In the genomic region with DNA sequence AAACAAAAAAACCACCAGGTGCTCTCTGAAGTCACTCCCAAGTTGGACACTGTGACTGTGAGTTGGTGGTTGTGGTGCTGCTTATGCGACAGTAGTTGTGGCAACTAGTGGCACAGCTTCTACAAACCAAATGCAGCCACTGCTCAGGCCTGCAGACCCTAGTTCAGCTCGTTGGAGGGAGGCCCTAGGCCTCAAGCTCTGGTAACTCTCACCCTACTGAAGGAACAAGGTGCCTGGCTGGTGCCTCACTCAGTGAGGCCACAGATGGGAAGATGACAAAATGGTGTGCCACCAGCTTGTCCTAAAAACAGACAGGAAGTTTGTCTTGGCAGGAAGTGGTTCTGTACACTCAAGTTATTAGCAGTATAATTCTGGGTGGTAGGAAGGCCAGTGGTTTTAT, we compare ENCODE assay signal across 9 cellular contexts. TPM values are rescaled to one million over a fixed set of nuclear protein-coding genes. Genes with fewer than 3 reads are reported as not detected.
A peak's percentile ranks its signal among the peaks of the same experiment; 100 is the strongest.
DNase-seq lines count a peak whose midpoint lies in the region; ATAC-seq, FAIRE-seq and TF ChIP-seq lines count a peak whose summit lies in the region.
"Had no signal": no experiment of that assay in that cellular context is flagged by ENCODE, and none has a peak within 500 bp of the region (broad histone marks: within the 10 kb centered on the region; RNA-seq: fewer than 3 reads in every experiment).

No MANE protein-coding gene starts in this region.

- no peak overlapping the region for H2BK5ac ChIP-seq in trophoblast cell (ENCODE audit: low read depth, low read length, poor library complexity)

- H3K27ac ChIP-seq in Karpas-422 (ENCODE audit: low read length) (no peak overlapping the region), endothelial cell of umbilical vein (ENCODE audit: insufficient read depth, low read depth, low read length) (no peak overlapping the region), trophoblast cell (ENCODE audit: low read depth, low read length) (no peak overlapping the region), ovary (no peak overlapping the region)
- H3K27ac ChIP-seq: left lung, neural progenitor cell had no signal

- H2BK120ac ChIP-seq in trophoblast cell (ENCODE audit: insufficient read depth, low read length, poor library complexity) = no peak overlapping the region

- intact Hi-C loops in endothelial cell of umbilical vein (cut with micrococcal nuclease) = no loop called here
- intact Hi-C loops in ovary (cut with DNase I) = no loop called here

- H2BK12ac ChIP-seq in trophoblast cell (ENCODE audit: low read length) = no peak overlapping the region

- POLR2A ChIA-PET in endothelial cell of umbilical vein (lab: Charles Lee) = no interaction called here

- H3K9ac ChIP-seq in Karpas-422 (ENCODE audit: low read length) = no peak overlapping the region
- no peak overlapping the region for H3K9ac ChIP-seq in endothelial cell of umbilical vein (replicated peaks; ENCODE audit: extremely low read depth, insufficient read depth, low read length)
- no peak overlapping the region for H3K9ac ChIP-seq in trophoblast cell (ENCODE audit: low read length)
- H3K9ac ChIP-seq: neural progenitor cell had no signal

- H3K4me2 ChIP-seq in Karpas-422 (ENCODE audit: low read depth, low read length, poor library complexity, severe bottlenecking) = no peak overlapping the region
- H3K4me2 ChIP-seq in endothelial cell of umbilical vein (ENCODE audit: insufficient read depth, low read length) = no peak overlapping the region
- no peak overlapping the region for H3K4me2 ChIP-seq in trophoblast cell (ENCODE audit: low read length)
- H3K4me2 ChIP-seq: neural progenitor cell had no signal

- DNase-seq in GM18507 (ENCODE audit: extremely low spot score, insufficient read length, low read depth) (no peak), Karpas-422 (no peak), endothelial cell of umbilical vein (ENCODE audit: low read depth, low spot score) (no peak), trophoblast cell (no peak), ovary (no peak)
- DNase-seq: left lung had no signal

- TF ChIP-seq EP300 in ovary (IDR thresholded peaks at IDR 0.05) = no peak

- dilution Hi-C loops in endothelial cell of umbilical vein (cut with MboI; ENCODE audit: extremely low pct_ligation_motif_present, low sequenced_read_pairs) = no loop called here

- no peak overlapping the region for H4K91ac ChIP-seq in trophoblast cell (ENCODE audit: low read depth, low read length)

- BruUV-seq in endothelial cell of umbilical vein (replicated peaks; lab: Mats Ljungman, UMichigan) = no TSS peak

- H2AFZ ChIP-seq in Karpas-422 (ENCODE audit: low read length) (0 out of 2 replicates have a peak overlapping the region, but pooled peaks have one; percentile 23), endothelial cell of umbilical vein (ENCODE audit: low read depth, low read length) (no peak overlapping the region), trophoblast cell (ENCODE audit: insufficient read depth, low read length, poor library complexity) (no peak overlapping the region)

- no peaks in the 10 kb centered on the region for H3K9me1 ChIP-seq in endothelial cell of umbilical vein (replicated peaks; ENCODE audit: control insufficient read depth, extremely low read depth, insufficient read depth, low read length)

- H3K36me3 ChIP-seq in Karpas-422 (ENCODE audit: insufficient read depth, low read length) (no peaks in the 10 kb centered on the region), endothelial cell of umbilical vein (ENCODE audit: control insufficient read depth in 2 of 2, extremely low read depth in 1 of 2, insufficient read depth in 2 of 2, low read length in 2 of 2) (no peaks in the 10 kb centered on the region), trophoblast cell (ENCODE audit: control insufficient read depth in 1 of 2, insufficient read depth in 2 of 2, low read length in 2 of 2) (no peaks in the 10 kb centered on the region), ovary (no peaks in the 10 kb centered on the region)
- H3K36me3 ChIP-seq: left lung, neural progenitor cell had no signal

- H3K4me3 ChIP-seq in Karpas-422 (ENCODE audit: low read length) (no peak overlapping the region), endothelial cell of umbilical vein (replicated peaks in 1 of 3; ENCODE audit: insufficient read depth in 1 of 3, low read depth in 1 of 3, low read length in 3 of 3) (no peak overlapping the region), trophoblast cell (ENCODE audit: low read depth, low read length) (no peak overlapping the region), ovary (no peak overlapping the region)
- H3K4me3 ChIP-seq: left lung, neural progenitor cell had no signal

- H3K4ac ChIP-seq in trophoblast cell (ENCODE audit: low read depth, low read length) = no peak overlapping the region

- H3K18ac ChIP-seq in trophoblast cell (ENCODE audit: low read length) = no peak overlapping the region

- H3K4me1 ChIP-seq in Karpas-422 (ENCODE audit: low read length) (peaks cover 16% of the 10 kb centered on the region), endothelial cell of umbilical vein (ENCODE audit: control insufficient read depth, extremely low read depth, insufficient read depth, low read length) (peaks cover 5% of the 10 kb centered on the region), trophoblast cell (ENCODE audit: control insufficient read depth in 1 of 2, insufficient read depth in 2 of 2, low read length in 2 of 2) (peaks cover 3% of the 10 kb centered on the region in 2 experiments), ovary (ENCODE audit: insufficient read depth) (no peaks in the 10 kb centered on the region)
- H3K4me1 ChIP-seq: left lung had no signal

- H4K8ac ChIP-seq in trophoblast cell (ENCODE audit: low read depth, low read length) = no peak overlapping the region

- peak; percentile 50 for ATAC-seq in GM21723 (IDR thresholded peaks at IDR 0.05; ENCODE audit: unreplicated experiment)
- ATAC-seq in GM18870 (IDR thresholded peaks at IDR 0.05; ENCODE audit: unreplicated experiment) = no peak
- ATAC-seq: left lung had no signal

- H3K23ac ChIP-seq in trophoblast cell (ENCODE audit: low read length) = no peak overlapping the region

- H3K79me2 ChIP-seq in Karpas-422 (ENCODE audit: low read length) = no peaks in the 10 kb centered on the region
- H3K79me2 ChIP-seq in endothelial cell of umbilical vein (ENCODE audit: control insufficient read depth, insufficient read depth, low read length) = no peaks in the 10 kb centered on the region
- H3K79me2 ChIP-seq in trophoblast cell (ENCODE audit: control insufficient read depth, insufficient read depth, low read length, poor library complexity) = no peaks in the 10 kb centered on the region

- H3K9me2 ChIP-seq in Karpas-422 (replicated peaks; ENCODE audit: insufficient read depth, low read length) = no peaks in the 10 kb centered on the region

- TF ChIP-seq CTCF in endothelial cell of umbilical vein (IDR thresholded peaks at IDR 0.05; ENCODE audit: extremely low read depth in 1 of 2, insufficient read depth in 1 of 2, low read depth in 1 of 2, low read length in 2 of 2) = no peak
- no peak for TF ChIP-seq CTCF in ovary (IDR thresholded peaks at IDR 0.05)

- H3K14ac ChIP-seq in trophoblast cell (ENCODE audit: low read length) = no peak overlapping the region

- peak; percentile 49 for FAIRE-seq in GM18507 (lab: Jason Lieb, UNC)
- peak; percentile 48 for FAIRE-seq in endothelial cell of umbilical vein (lab: Jason Lieb, UNC)

- TF ChIP-seq POLR2A in endothelial cell of umbilical vein (IDR thresholded peaks at IDR 0.05; ENCODE audit: low read depth, low read length) (no peak), ovary (IDR thresholded peaks at IDR 0.05) (no peak)

- no CpG with 5 or more reads among the region's 2 CpGs for WGBS in trophoblast cell (ENCODE audit: extremely low coverage, insufficient coverage, insufficient read length)
- 78 to 85% (median 78%) methylated on average over 2 of the region's 2 CpGs for whole genome bisulfite sequencing in ovary, 3 donors

- no peaks in the 10 kb centered on the region for H3K27me3 ChIP-seq in Karpas-422 (ENCODE audit: low read length)
- H3K27me3 ChIP-seq in endothelial cell of umbilical vein (ENCODE audit: control insufficient read depth in 2 of 2, insufficient read depth in 2 of 2, low read length in 2 of 2) = no peaks in the 10 kb centered on the region
- no peaks in the 10 kb centered on the region for H3K27me3 ChIP-seq in trophoblast cell (ENCODE audit: insufficient read depth, low read length)
- H3K27me3 ChIP-seq in ovary = no peaks in the 10 kb centered on the region
- H3K27me3 ChIP-seq: left lung, neural progenitor cell had no signal

- H2AK5ac ChIP-seq in trophoblast cell (ENCODE audit: low read length) = no peak overlapping the region

- no peaks in the 10 kb centered on the region for H4K20me1 ChIP-seq in Karpas-422 (ENCODE audit: insufficient read depth, low read depth, low read length)
- H4K20me1 ChIP-seq in endothelial cell of umbilical vein (replicated peaks; ENCODE audit: control insufficient read depth, extremely low read depth, insufficient read depth, low read length) = no peaks in the 10 kb centered on the region

- H3K9me3 ChIP-seq in Karpas-422 (ENCODE audit: low read length) = no peaks in the 10 kb centered on the region
- no peaks in the 10 kb centered on the region for H3K9me3 ChIP-seq in endothelial cell of umbilical vein (replicated peaks; ENCODE audit: control insufficient read depth, insufficient read depth, low read length)
- peaks cover 2% of the 10 kb centered on the region for H3K9me3 ChIP-seq in trophoblast cell (ENCODE audit: insufficient read depth, low read depth, low read length)
- H3K9me3 ChIP-seq in ovary = no peaks in the 10 kb centered on the region
- H3K9me3 ChIP-seq: left lung had no signal

- CTCF ChIA-PET in endothelial cell of umbilical vein (lab: Charles Lee) = interaction anchor here (0.6 to 2.3 kb wide), 11 partner anchors 8 to 299 kb away, joined by 3 to 8 read pairs (median 4); no protein-coding TSS in a partner anchor

- H4K12ac ChIP-seq in trophoblast cell (ENCODE audit: low read depth, low read length) = no peak overlapping the region

- H3K79me1 ChIP-seq in trophoblast cell (ENCODE audit: low read length) = no peaks in the 10 kb centered on the region

TF ChIP-seq in endothelial cell of umbilical vein, 7 proteins besides CTCF, POLR2A, EP300 and RAD21:
- no peak for TF ChIP-seq JUN (IDR thresholded peaks at IDR 0.05; ENCODE audit: borderline replicate concordance, insufficient read depth, insufficient read length, low read depth)

RNA-seq across cellular contexts. Expression of gene RAPGEF5, which starts 45.3 kb away (rescaled TPM):
- total RNA-seq in Karpas-422 (2014; rRNA removed; shearing (Covaris generic); ENCODE audit: low replicate concordance) = 80.1 and 81.6 TPM in 2 replicates
- total RNA-seq in endothelial cell of umbilical vein (43.2 and 43.3 TPM in 2 replicates), ovary (10 to 100 TPM in 5 of 7 donors, 1 to 10 TPM in 2; 6.4 to 22.5 (median 10.4) TPM)
- polyA plus RNA-seq in endothelial cell of umbilical vein (4.5 and 10.0 TPM in 2 replicates), ovary (10 to 100 TPM in 1 of 2 donors, 1 to 10 TPM in 1; 7.8 to 20.1 TPM)
- polyA plus RNA-seq in endothelial cell of umbilical vein (2011; cell fraction: cytosol; rRNA removed) = 6.2 and 7.1 TPM in 2 replicates
- 65.7 and 106 TPM in 2 replicates for polyA plus RNA-seq in endothelial cell of umbilical vein (2011; cell fraction: nucleus; rRNA removed)
- 13.8 and 26.2 TPM in 2 replicates for polyA plus RNA-seq in endothelial cell of umbilical vein (2012)
- 50.1 and 70.0 TPM in 2 replicates for polyA minus RNA-seq in endothelial cell of umbilical vein
- not detected for polyA minus RNA-seq in endothelial cell of umbilical vein (2011; cell fraction: cytosol; rRNA and poly(A)+ RNA removed)
- 400 and 690 TPM in 2 replicates for polyA minus RNA-seq in endothelial cell of umbilical vein (2011; cell fraction: nucleus; rRNA and poly(A)+ RNA removed)
- polyA plus RNA-seq in trophoblast cell (2013) = 1.8 and 2.0 TPM in 2 replicates
